Comparison of ENCODE assay signal across 8 cellular contexts in genomic region chr6:166005846-166006592, GRCh38.
DNase-seq lines count a peak whose midpoint lies in the region; ATAC-seq and TF ChIP-seq lines count a peak whose summit lies in the region.

No MANE protein-coding gene starts in this region.

- H3K4me1 Mint-ChIP-seq in natural killer cell: no peaks in the 10 kb centered on the region

- H3F3A ChIP-seq in GM23248 (ENCODE audit: insufficient read depth): peaks cover 8% of the 10 kb centered on the region; the same call in 1 of the 2 replicates

- H3K27ac Mint-ChIP-seq in natural killer cell: no peak overlapping the region

- peaks cover 53 to 66% of the 10 kb centered on the region in 2 donors for H3K27me3 Mint-ChIP-seq in natural killer cell (ENCODE audit: low read depth in 2 of 2)

- peak overlapping the region; percentile 83 for H2AFZ ChIP-seq in GM23248

- in situ Hi-C loops in GM23248 (cut with MboI): no loop called here

- peak; percentile 80 for DNase-seq in GM23248
- DNase-seq in SJCRH30: peak; percentile 50 to 67
- DNase-seq in cardiac muscle cell (ENCODE audit: low read depth in 1 of 2, low spot score in 1 of 2): peak; percentile 72 to 91
- DNase-seq in putamen (ENCODE audit: low spot score): peak; percentile 61
- no peak for DNase-seq in natural killer cell
- no peak for DNase-seq in SW480 (ENCODE audit: low spot score)
- no peak for DNase-seq in LoVo (ENCODE audit: low spot score)

- TF ChIP-seq CTCF in cardiac muscle cell (IDR thresholded peaks at IDR 0.05; ENCODE audit: low read depth, low read length) (no peak), natural killer cell (IDR thresholded peaks at IDR 0.05) (no peak)

- H3K36me3 ChIP-seq in GM23248 (ENCODE audit: low read depth) (no peaks in the 10 kb centered on the region), SJCRH30 (no peaks in the 10 kb centered on the region), cardiac muscle cell (no peaks in the 10 kb centered on the region)

- ATAC-seq in natural killer cell: no peak
- ATAC-seq in GM21786 (IDR thresholded peaks at IDR 0.05; ENCODE audit: unreplicated experiment): no peak

- no peaks in the 10 kb centered on the region for H4K20me1 ChIP-seq in GM23248 (ENCODE audit: insufficient read depth)

- H3K27me3 ChIP-seq in GM23248 (replicated peaks; ENCODE audit: insufficient read depth) (no peaks in the 10 kb centered on the region), SJCRH30 (peaks cover 20% of the 10 kb centered on the region; the same call in 1 of the 2 replicates), cardiac muscle cell (peaks cover 41% of the 10 kb centered on the region)

- intact Hi-C loops in natural killer cell (cut with micrococcal nuclease): no loop called here

- H3K4me1 ChIP-seq in GM23248 (ENCODE audit: insufficient read depth): peaks cover 33% of the 10 kb centered on the region
- H3K4me1 ChIP-seq in SJCRH30: no peaks in the 10 kb centered on the region; the same call in 1 of the 2 replicates
- peaks cover 17% of the 10 kb centered on the region for H3K4me1 ChIP-seq in cardiac muscle cell (ENCODE audit: low read depth)

- H3K9ac ChIP-seq in GM23248: peak overlapping the region; percentile 78

- H3K9me3 ChIP-seq in GM23248 (ENCODE audit: low read depth): no peaks in the 10 kb centered on the region
- H3K9me3 ChIP-seq in SJCRH30 (replicated peaks): no peaks in the 10 kb centered on the region
- H3K9me3 ChIP-seq in cardiac muscle cell (ENCODE audit: low read depth): no peaks in the 10 kb centered on the region

- WGBS in GM23248 (ENCODE audit: low coverage in 1 of 2, low lambda C conversion rate in 2 of 2, missing lambda C conversion rate in 2 of 2), 2 experiments: 0 to 1% methylated on average over 17 to 43 of the region's 43 CpGs

- no peaks in the 10 kb centered on the region for H3K9me3 Mint-ChIP-seq in natural killer cell

- peak overlapping the region; percentile 68 for H3K4me3 ChIP-seq in GM23248
- H3K4me3 ChIP-seq in SJCRH30: peak overlapping the region; percentile 60
- peak overlapping the region; percentile 29 for H3K4me3 ChIP-seq in cardiac muscle cell

- no peak overlapping the region for H3K4me3 Mint-ChIP-seq in natural killer cell

- no peaks in the 10 kb centered on the region for H3K79me2 ChIP-seq in GM23248 (ENCODE audit: insufficient read depth)

- H3K36me3 Mint-ChIP-seq in natural killer cell: no peaks in the 10 kb centered on the region

- peak overlapping the region; percentile 99 for H3K4me2 ChIP-seq in GM23248 (ENCODE audit: unreplicated experiment)

- H3K9me2 ChIP-seq in GM23248 (ENCODE audit: insufficient read depth): no peaks in the 10 kb centered on the region

- peak overlapping the region; percentile 77 for H3K27ac ChIP-seq in GM23248
- H3K27ac ChIP-seq in SJCRH30: no peak overlapping the region; the same call in 1 of the 2 replicates
- peak overlapping the region; percentile 8 for H3K27ac ChIP-seq in cardiac muscle cell

Comparison
In these comparisons a context has a peak if more than half of its experiments do, and no peak if none do; other contexts are left out.
1. DNase-seq: peak in GM23248 (single experiment), SJCRH30 (2 of 2), cardiac muscle cell (2 of 2) and putamen (single experiment); none in natural killer cell (single experiment), SW480 (single experiment) and LoVo (single experiment).
2. Peak in every context shown above with its lines, with median percentiles within 50 percentile points of each other: H3K4me3 ChIP-seq.